ENCODE assay signal across 20 cellular contexts in genomic region chr10:131971591-131971990, GRCh38. TPM values are rescaled to one million over a fixed set of nuclear protein-coding genes. Genes with fewer than 3 reads are reported as not detected.
A peak's percentile ranks its signal among the peaks of the same experiment; 100 is the strongest.
DNase-seq lines count a peak whose midpoint lies in the region; ATAC-seq lines count a peak whose summit lies in the region.
"Had no signal": no experiment of that assay in that cellular context is flagged by ENCODE, and none has a peak within 500 bp of the region (broad histone marks: within the 10 kb centered on the region; RNA-seq: fewer than 3 reads in every experiment).

No MANE protein-coding gene starts in this region.

- H3K4me1 Mint-ChIP-seq in activated naive CD8-positive, alpha-beta T cell (ENCODE audit: low read depth), result peaks cover 61% of the 10 kb centered on the region
- H3K4me1 Mint-ChIP-seq in stimulated activated effector memory CD8-positive, alpha-beta T cell treated with anti-CD3 and anti-CD28 coated beads, Interleukin-12 subunit alpha, Interleukin-12 subunit beta, amount 100 ng/mL, for 72 hours, result peaks cover 61% of the 10 kb centered on the region

- H3K36me3 ChIP-seq in KOPT-K1 (ENCODE audit: insufficient read depth, low read length), result peaks cover 97% of the 10 kb centered on the region

- intact Hi-C loops in cardiac septum (cut with DNase I), result no loop called here
- intact Hi-C loops in Right ventricle myocardium superior (cut with DNase I), result no loop called here

- H3K27ac ChIP-seq in KOPT-K1 (ENCODE audit: low read depth, low read length, poor library complexity, severe bottlenecking), result peak overlapping the region; percentile 65
- H3K27ac ChIP-seq: hepatocyte had no signal

- H3K4me3 Mint-ChIP-seq in activated naive CD8-positive, alpha-beta T cell, result peak overlapping the region; percentile 82
- no peak overlapping the region for H3K4me3 Mint-ChIP-seq in stimulated activated effector memory CD8-positive, alpha-beta T cell treated with anti-CD3 and anti-CD28 coated beads, Interleukin-12 subunit alpha, Interleukin-12 subunit beta, amount 100 ng/mL, for 72 hours
- H3K4me3 Mint-ChIP-seq: activated B cell treated with CpG ODN at 0.5 μM for 24 hours, neural crest cell, type B pancreatic cell had no signal

- H3K27me3 Mint-ChIP-seq in activated naive CD8-positive, alpha-beta T cell, result no peaks in the 10 kb centered on the region
- H3K27me3 Mint-ChIP-seq: activated B cell treated with CpG ODN at 0.5 μM for 24 hours; stimulated activated naive CD8-positive, alpha-beta T cell treated with anti-CD3 and anti-CD28 coated beads, Interleukin-15, amount 100 ng/mL, for 72 hours; type B pancreatic cell had no signal

- DNase-seq in cardiac septum (ENCODE audit: low spot score), result peak; percentile 12
- no peak for DNase-seq in Right ventricle myocardium superior
- no peak for DNase-seq in stimulated activated effector memory CD8-positive, alpha-beta T cell treated with anti-CD3 and anti-CD28 coated beads, Interleukin-12 subunit alpha, Interleukin-12 subunit beta, amount 100 ng/mL, for 72 hours (ENCODE audit: low spot score in 2 of 2)
- DNase-seq in cerebellar cortex (ENCODE audit: low spot score), result no peak
- DNase-seq in NCI-H1417 (lab: John Stamatoyannopoulos, UW), result no peak
- DNase-seq: activated B cell treated with CpG ODN at 0.5 μM for 24 hours; EL; KG1; left ventricle myocardium superior; midbrain; MV-4-11; NCI-H1694 treated with DMSO at 0.1 percent for 48 hours; SIG-M5; stimulated activated naive CD8-positive, alpha-beta T cell treated with anti-CD3 and anti-CD28 coated beads, Interleukin-15, amount 100 ng/mL, for 72 hours had no signal

- no peaks in the 10 kb centered on the region for H3K9me3 ChIP-seq in KOPT-K1 (ENCODE audit: insufficient read depth, low read length, poor library complexity, severe bottlenecking)
- H3K9me3 ChIP-seq: HAP-1 had no signal

- peak overlapping the region; percentile 83 for H3K27ac Mint-ChIP-seq in activated naive CD8-positive, alpha-beta T cell
- H3K27ac Mint-ChIP-seq in stimulated activated effector memory CD8-positive, alpha-beta T cell treated with anti-CD3 and anti-CD28 coated beads, Interleukin-12 subunit alpha, Interleukin-12 subunit beta, amount 100 ng/mL, for 72 hours, result peak overlapping the region; percentile 85
- H3K27ac Mint-ChIP-seq: activated B cell treated with CpG ODN at 0.5 μM for 24 hours had no signal

- ATAC-seq in Right ventricle myocardium superior (ENCODE audit: poor library complexity), result no peak
- no peak for ATAC-seq in stimulated activated effector memory CD8-positive, alpha-beta T cell treated with anti-CD3 and anti-CD28 coated beads, Interleukin-12 subunit alpha, Interleukin-12 subunit beta, amount 100 ng/mL, for 72 hours

- no peaks in the 10 kb centered on the region for H3K36me3 Mint-ChIP-seq in activated naive CD8-positive, alpha-beta T cell
- H3K36me3 Mint-ChIP-seq in stimulated activated effector memory CD8-positive, alpha-beta T cell treated with anti-CD3 and anti-CD28 coated beads, Interleukin-12 subunit alpha, Interleukin-12 subunit beta, amount 100 ng/mL, for 72 hours, result peaks cover 98% of the 10 kb centered on the region

- no peaks in the 10 kb centered on the region for H3K9me3 Mint-ChIP-seq in activated naive CD8-positive, alpha-beta T cell (ENCODE audit: low read depth)
- H3K9me3 Mint-ChIP-seq in stimulated activated effector memory CD8-positive, alpha-beta T cell treated with anti-CD3 and anti-CD28 coated beads, Interleukin-12 subunit alpha, Interleukin-12 subunit beta, amount 100 ng/mL, for 72 hours, result no peaks in the 10 kb centered on the region
- H3K9me3 Mint-ChIP-seq: activated B cell treated with CpG ODN at 0.5 μM for 24 hours; neural crest cell; stimulated activated naive CD8-positive, alpha-beta T cell treated with anti-CD3 and anti-CD28 coated beads, Interleukin-15, amount 100 ng/mL, for 72 hours; type B pancreatic cell had no signal

RNA-seq across cellular contexts. Expression of gene BNIP3, which starts 10.1 kb away (rescaled TPM):
- 112 TPM for total RNA-seq in cardiac septum
- 158 TPM for total RNA-seq in Right ventricle myocardium superior
